1 cellular context compared by ENCODE assay signal in the genomic region with DNA sequence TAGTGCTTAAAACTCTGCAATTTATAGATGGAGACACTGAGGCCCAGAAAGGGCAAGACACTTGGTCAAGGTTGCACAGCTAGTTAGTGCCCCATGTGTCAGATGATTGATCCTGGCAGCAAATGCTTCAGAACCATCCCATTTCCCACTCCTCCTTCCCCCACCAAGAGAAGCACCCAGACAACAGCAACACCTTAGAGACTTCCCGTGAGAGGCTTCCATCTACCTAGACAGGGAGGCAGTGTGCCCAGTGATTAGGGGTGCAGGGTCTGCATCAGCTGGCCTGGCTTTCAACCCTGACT.
TF ChIP-seq lines count a peak whose summit lies in the region.

No MANE protein-coding gene starts in this region.

TF ChIP-seq in K562, 482 proteins besides CTCF, POLR2A, EP300 and RAD21 (continued from another document):
- TF ChIP-seq, protein P1, sequence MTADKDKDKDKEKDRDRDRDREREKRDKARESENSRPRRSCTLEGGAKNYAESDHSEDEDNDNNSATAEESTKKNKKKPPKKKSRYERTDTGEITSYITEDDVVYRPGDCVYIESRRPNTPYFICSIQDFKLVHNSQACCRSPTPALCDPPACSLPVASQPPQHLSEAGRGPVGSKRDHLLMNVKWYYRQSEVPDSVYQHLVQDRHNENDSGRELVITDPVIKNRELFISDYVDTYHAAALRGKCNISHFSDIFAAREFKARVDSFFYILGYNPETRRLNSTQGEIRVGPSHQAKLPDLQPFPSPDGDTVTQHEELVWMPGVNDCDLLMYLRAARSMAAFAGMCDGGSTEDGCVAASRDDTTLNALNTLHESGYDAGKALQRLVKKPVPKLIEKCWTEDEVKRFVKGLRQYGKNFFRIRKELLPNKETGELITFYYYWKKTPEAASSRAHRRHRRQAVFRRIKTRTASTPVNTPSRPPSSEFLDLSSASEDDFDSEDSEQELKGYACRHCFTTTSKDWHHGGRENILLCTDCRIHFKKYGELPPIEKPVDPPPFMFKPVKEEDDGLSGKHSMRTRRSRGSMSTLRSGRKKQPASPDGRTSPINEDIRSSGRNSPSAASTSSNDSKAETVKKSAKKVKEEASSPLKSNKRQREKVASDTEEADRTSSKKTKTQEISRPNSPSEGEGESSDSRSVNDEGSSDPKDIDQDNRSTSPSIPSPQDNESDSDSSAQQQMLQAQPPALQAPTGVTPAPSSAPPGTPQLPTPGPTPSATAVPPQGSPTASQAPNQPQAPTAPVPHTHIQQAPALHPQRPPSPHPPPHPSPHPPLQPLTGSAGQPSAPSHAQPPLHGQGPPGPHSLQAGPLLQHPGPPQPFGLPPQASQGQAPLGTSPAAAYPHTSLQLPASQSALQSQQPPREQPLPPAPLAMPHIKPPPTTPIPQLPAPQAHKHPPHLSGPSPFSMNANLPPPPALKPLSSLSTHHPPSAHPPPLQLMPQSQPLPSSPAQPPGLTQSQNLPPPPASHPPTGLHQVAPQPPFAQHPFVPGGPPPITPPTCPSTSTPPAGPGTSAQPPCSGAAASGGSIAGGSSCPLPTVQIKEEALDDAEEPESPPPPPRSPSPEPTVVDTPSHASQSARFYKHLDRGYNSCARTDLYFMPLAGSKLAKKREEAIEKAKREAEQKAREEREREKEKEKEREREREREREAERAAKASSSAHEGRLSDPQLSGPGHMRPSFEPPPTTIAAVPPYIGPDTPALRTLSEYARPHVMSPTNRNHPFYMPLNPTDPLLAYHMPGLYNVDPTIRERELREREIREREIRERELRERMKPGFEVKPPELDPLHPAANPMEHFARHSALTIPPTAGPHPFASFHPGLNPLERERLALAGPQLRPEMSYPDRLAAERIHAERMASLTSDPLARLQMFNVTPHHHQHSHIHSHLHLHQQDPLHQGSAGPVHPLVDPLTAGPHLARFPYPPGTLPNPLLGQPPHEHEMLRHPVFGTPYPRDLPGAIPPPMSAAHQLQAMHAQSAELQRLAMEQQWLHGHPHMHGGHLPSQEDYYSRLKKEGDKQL (CRISPR knock-in tag; IDR thresholded peaks at IDR 0.05; ENCODE audit: borderline replicate concordance): no peak
- TF ChIP-seq BCOR (IDR thresholded peaks at IDR 0.05): peak; percentile 78
- peak; percentile 80 for TF ChIP-seq RBM25 (IDR thresholded peaks at IDR 0.05; ENCODE audit: low read depth, low read length, severe bottlenecking)
- no peak for TF ChIP-seq ZNF253 (CRISPR knock-in tag; conservative IDR thresholded peaks at IDR 0.05)
